23 cellular contexts compared by ENCODE assay signal in genomic region chr2:9405636-9406035, GRCh38.
"Had no signal": no experiment of that assay in that cellular context is flagged by ENCODE, and none has a peak within 500 bp of the region (broad histone marks: within the 10 kb centered on the region; RNA-seq: fewer than 3 reads in every experiment).

No MANE protein-coding gene starts in this region.

- H3K4me3 ChIP-seq: esophagus muscularis mucosa, lung, pancreas, right lobe of liver, spleen had no signal

- H3K9me3 ChIP-seq: esophagus muscularis mucosa, neutrophil, pancreas, right lobe of liver, spleen had no signal

- ATAC-seq: activated CD4-positive, alpha-beta T cell treated with anti-CD3 and anti-CD28 coated beads for 36 hours; natural killer cell treated with Interleukin-12 subunit alpha and Interleukin-12 subunit beta and Interleukin-15 and Interleukin-18, amount 100 ng/mL, for 72 hours; pancreas; right lobe of liver; stimulated activated memory B cell treated with anti-CD40 and anti-IgM and Interleukin-4, amounts not matched to agents 10 μg/mL and 1 μg/mL and 100 μg/mL, for 72 hours; WTC11 had no signal

- H3K27ac Mint-ChIP-seq: activated CD4-positive, alpha-beta T cell treated with anti-CD3 and anti-CD28 coated beads for 36 hours; activated naive CD8-positive, alpha-beta T cell treated with anti-CD3 and anti-CD28 coated beads for 36 hours; activated T-helper 1 cell treated with anti-CD3 and anti-CD28 coated beads, Interleukin-12 subunit alpha, Interleukin-12 subunit beta, Interleukin-2, Interleukin-4 antibody, amounts not matched to agents 30 ng/mL and 10 ng/mL and 1 ng/mL, durations not matched to agents 14 hours and 24 hours and 36 hours; mesothelial cell of epicardium; natural killer cell treated with Interleukin-12 subunit alpha and Interleukin-12 subunit beta and Interleukin-15 and Interleukin-18, amount 100 ng/mL, for 72 hours; stimulated activated memory B cell treated with anti-CD40 and anti-IgM and Interleukin-4, amounts not matched to agents 10 μg/mL and 1 μg/mL and 100 μg/mL, for 72 hours; WTC11 had no signal

- H3K27me3 ChIP-seq: esophagus muscularis mucosa, neutrophil, pancreas, right lobe of liver had no signal

- H3K27me3 Mint-ChIP-seq: activated CD4-positive, alpha-beta T cell treated with anti-CD3 and anti-CD28 coated beads for 36 hours; activated naive CD8-positive, alpha-beta T cell treated with anti-CD3 and anti-CD28 coated beads for 36 hours; central memory CD8-positive, alpha-beta T cell; natural killer cell treated with Interleukin-12 subunit alpha and Interleukin-12 subunit beta and Interleukin-15 and Interleukin-18, amount 100 ng/mL, for 72 hours had no signal

- H3K4me3 Mint-ChIP-seq: activated CD4-positive, alpha-beta T cell treated with anti-CD3 and anti-CD28 coated beads for 36 hours; activated naive CD8-positive, alpha-beta T cell treated with anti-CD3 and anti-CD28 coated beads for 36 hours; activated T-helper 1 cell treated with anti-CD3 and anti-CD28 coated beads, Interleukin-12 subunit alpha, Interleukin-12 subunit beta, Interleukin-2, Interleukin-4 antibody, amounts not matched to agents 30 ng/mL and 10 ng/mL and 1 ng/mL, durations not matched to agents 14 hours and 24 hours and 36 hours; central memory CD8-positive, alpha-beta T cell; mesothelial cell of epicardium; natural killer cell treated with Interleukin-12 subunit alpha and Interleukin-12 subunit beta and Interleukin-15 and Interleukin-18, amount 100 ng/mL, for 72 hours; stimulated activated memory B cell treated with anti-CD40 and anti-IgM and Interleukin-4, amounts not matched to agents 10 μg/mL and 1 μg/mL and 100 μg/mL, for 72 hours; WTC11 had no signal

- H3K9me3 Mint-ChIP-seq: activated naive CD8-positive, alpha-beta T cell treated with anti-CD3 and anti-CD28 coated beads for 36 hours; activated T-helper 1 cell treated with anti-CD3 and anti-CD28 coated beads, Interleukin-12 subunit alpha, Interleukin-12 subunit beta, Interleukin-2, Interleukin-4 antibody, amounts not matched to agents 30 ng/mL and 10 ng/mL and 1 ng/mL, durations not matched to agents 14 hours and 24 hours and 36 hours; central memory CD8-positive, alpha-beta T cell; mesothelial cell of epicardium; natural killer cell treated with Interleukin-12 subunit alpha and Interleukin-12 subunit beta and Interleukin-15 and Interleukin-18, amount 100 ng/mL, for 72 hours; stimulated activated memory B cell treated with anti-CD40 and anti-IgM and Interleukin-4, amounts not matched to agents 10 μg/mL and 1 μg/mL and 100 μg/mL, for 72 hours; WTC11 had no signal

- H3K4me1 ChIP-seq: pancreas, right lobe of liver, spleen had no signal

- H3K27ac ChIP-seq: neutrophil, pancreas, right lobe of liver, spleen had no signal

- DNase-seq: activated CD4-positive, alpha-beta T cell treated with anti-CD3 and anti-CD28 coated beads for 36 hours; activated CD4-positive, alpha-beta T cell treated with anti-CD3 and anti-CD28 coated beads, Interleukin-2, amount 50 U/mL, for 48 hours; activated naive CD4-positive, alpha-beta T cell; activated naive CD8-positive, alpha-beta T cell treated with anti-CD3 and anti-CD28 coated beads for 36 hours; activated T-cell treated with anti-CD3 and anti-CD28 coated beads for 4 hours; aorta; effector CD8-positive, alpha-beta T cell; foreskin melanocyte; glutamatergic neuron; hippocampal formation; pancreas; right lobe of liver; spleen; stimulated activated CD4-positive, alpha-beta T cell treated with anti-CD3 and anti-CD28 coated beads, Interleukin-4, amount 100 ng/mL, for 4 hours had no signal
